Comparison of ENCODE assay signal across 16 cellular contexts in genomic region chr1:117590273-117590925, GRCh38. TPM values are rescaled to one million over a fixed set of nuclear protein-coding genes. Genes with fewer than 3 reads are reported as not detected.
DNase-seq lines count a peak whose midpoint lies in the region; ATAC-seq, FAIRE-seq and TF ChIP-seq lines count a peak whose summit lies in the region.
"Had no signal": no experiment of that assay in that cellular context is flagged by ENCODE, and none has a peak within 500 bp of the region (broad histone marks: within the 10 kb centered on the region; RNA-seq: fewer than 3 reads in every experiment).

No MANE protein-coding gene starts in this region.

- H4K8ac ChIP-seq in mesendoderm (ENCODE audit: low read depth, low read length), result no peak overlapping the region

- H3K4me2 ChIP-seq in mesendoderm (ENCODE audit: low read length), result no peak overlapping the region

- H3K56ac ChIP-seq in mesendoderm (ENCODE audit: low read length), result no peak overlapping the region

- peak; percentile 88 for DNase-seq in COLO668 (lab: John Stamatoyannopoulos, UW; ENCODE audit: unreplicated experiment)
- DNase-seq in H7, result peak; percentile 56
- peak; percentile 68 for DNase-seq in SHP77 treated with DMSO at 0.1 percent for 48 hours (lab: John Stamatoyannopoulos, UW)
- DNase-seq in mesendoderm, result peak; percentile 31
- DNase-seq in HuH-7 (ENCODE audit: low spot score), result no peak
- no peak for DNase-seq in H54 (ENCODE audit: insufficient read length, low spot score)
- DNase-seq: activated naive CD8-positive, alpha-beta T cell treated with anti-CD3 and anti-CD28 coated beads, Interleukin-2, amount 10 ng/mL, durations not matched to agents 7 days and 5 days; activated T-cell treated with anti-CD3 and anti-CD28 coated beads, Interleukin-2, amount 50 U/mL, for 1 hour; effector memory CD8-positive, alpha-beta T cell; naive thymus-derived CD8-positive, alpha-beta T cell; NCI-H2171 treated with DMSO at 0.1 percent for 48 hours had no signal

- H2BK120ac ChIP-seq in mesendoderm (ENCODE audit: low read depth, low read length), result no peak overlapping the region

- H2AK5ac ChIP-seq in mesendoderm (ENCODE audit: low read length), result no peak overlapping the region

- no peak overlapping the region for H3K9ac ChIP-seq in mesendoderm (ENCODE audit: low read length)

- no peak for FAIRE-seq in H54 (lab: Jason Lieb, UNC)
- FAIRE-seq: GM19239 had no signal

- H3K4ac ChIP-seq in mesendoderm (ENCODE audit: low read depth, low read length), result no peak overlapping the region

- H3K36me3 ChIP-seq in H7 (replicated peaks; ENCODE audit: control insufficient read depth, insufficient read depth, low read length) (no peaks in the 10 kb centered on the region), mesendoderm (ENCODE audit: control insufficient read depth, insufficient read depth, low read length) (no peaks in the 10 kb centered on the region)
- H3K36me3 ChIP-seq: cardiac muscle cell had no signal

- H3K27me3 ChIP-seq in H7 (ENCODE audit: control insufficient read depth, insufficient read depth, low read length) (no peaks in the 10 kb centered on the region), mesendoderm (ENCODE audit: insufficient read depth, low read length, poor library complexity) (no peaks in the 10 kb centered on the region)
- H3K27me3 ChIP-seq: cardiac muscle cell had no signal

- no peaks in the 10 kb centered on the region for H3K79me1 ChIP-seq in mesendoderm (ENCODE audit: low read length)

- H2BK5ac ChIP-seq in mesendoderm (ENCODE audit: low read length), result no peak overlapping the region

- ATAC-seq in GM21447 (IDR thresholded peaks at IDR 0.05; ENCODE audit: unreplicated experiment) (no peak), HG02938 (IDR thresholded peaks at IDR 0.05; ENCODE audit: unreplicated experiment) (no peak)
- ATAC-seq: effector memory CD8-positive, alpha-beta T cell; naive thymus-derived CD8-positive, alpha-beta T cell had no signal

- no CpG with 5 or more reads among the region's 7 CpGs for WGBS in mesendoderm (ENCODE audit: extremely low coverage, insufficient coverage, low lambda C conversion rate)

- no peaks in the 10 kb centered on the region for H3K79me2 ChIP-seq in mesendoderm (ENCODE audit: control insufficient read depth, insufficient read depth, low read length)

- no peak overlapping the region for H3K27ac ChIP-seq in mesendoderm (ENCODE audit: low read depth, low read length)
- H3K27ac ChIP-seq: cardiac muscle cell, SK-N-MC had no signal

- H2BK15ac ChIP-seq in mesendoderm (replicated peaks; ENCODE audit: low read depth), result no peak overlapping the region

- no peak overlapping the region for H4K5ac ChIP-seq in mesendoderm (ENCODE audit: low read length)

- TF ChIP-seq POLR2A in H54 (IDR thresholded peaks at IDR 0.05; ENCODE audit: low read depth, low read length), result no peak

- no peak overlapping the region for H3K4me3 ChIP-seq in H7 (ENCODE audit: insufficient read depth, low read depth, low read length)
- H3K4me3 ChIP-seq in mesendoderm (ENCODE audit: low read length), result no peak overlapping the region
- H3K4me3 ChIP-seq: cardiac muscle cell, SK-N-MC had no signal

- no peak overlapping the region for H3K18ac ChIP-seq in mesendoderm (ENCODE audit: low read length)

- no peak overlapping the region for H3K23ac ChIP-seq in mesendoderm (ENCODE audit: low read length)

- no peaks in the 10 kb centered on the region for H3K4me1 ChIP-seq in mesendoderm (ENCODE audit: control insufficient read depth, low read depth, low read length)

RNA-seq across cellular contexts. Expression of gene TENT5C, which starts 15.4 kb away (rescaled TPM):
- total RNA-seq in H7 (2014; rRNA removed; shearing (Covaris generic)), result 0.26 and 0.48 TPM in 2 replicates
- polyA plus RNA-seq in mesendoderm (2013, experiment 1 of 2), result 0.18 TPM
- 0.22 TPM for polyA plus RNA-seq in mesendoderm (2013, experiment 2 of 2)

Comparison
In these comparisons a context has a peak if more than half of its experiments do, and no peak if none do; other contexts are left out.
1. DNase-seq: peak in COLO668 (single experiment), H7 (single experiment), SHP77 treated with DMSO at 0.1 percent for 48 hours (single experiment) and mesendoderm (single experiment); none in HuH-7 (single experiment) and H54 (single experiment).